In the genomic region with DNA sequence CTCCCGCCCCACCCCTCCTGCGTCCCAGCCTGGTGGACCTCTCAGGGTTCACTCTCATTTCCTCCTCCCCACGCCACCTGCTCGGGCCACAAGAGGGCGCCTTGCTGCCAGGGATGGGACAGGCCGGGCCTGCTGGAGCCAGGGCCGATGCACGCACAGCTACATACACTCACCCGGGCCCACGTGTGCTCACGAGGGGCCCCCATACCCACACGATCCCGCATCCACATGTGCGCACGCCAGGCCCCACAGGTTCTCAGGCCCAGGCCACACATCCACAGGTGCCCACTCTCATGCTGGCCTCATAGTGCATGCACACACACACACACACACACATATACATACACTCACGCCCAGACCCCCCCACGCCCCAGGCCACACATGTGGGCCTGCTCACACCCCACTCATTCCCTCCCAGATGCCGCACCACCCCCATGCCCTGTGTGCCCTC, we compare ENCODE assay signal across 8 cellular contexts.
DNase-seq lines count a peak whose midpoint lies in the region; ATAC-seq and TF ChIP-seq lines count a peak whose summit lies in the region.

No MANE protein-coding gene starts in this region.

- H3K9me3 ChIP-seq in PC-3 (ENCODE audit: low read length) (no peaks in the 10 kb centered on the region), esophagus squamous epithelium (no peaks in the 10 kb centered on the region)

- peak; percentile 67 for ATAC-seq in GM19468 (IDR thresholded peaks at IDR 0.05; ENCODE audit: extremely low read depth, unreplicated experiment)
- peak; percentile 61 for ATAC-seq in HG03575 (IDR thresholded peaks at IDR 0.05; ENCODE audit: extremely low read depth, insufficient number of reproducible peaks, low FRiP score, unreplicated experiment)
- ATAC-seq in PC-3, result peak; percentile 98

- WGBS in esophagus squamous epithelium, 2 donors, result 0% methylated on average over 2 of the region's 18 CpGs

- H3F3A ChIP-seq in PC-3 (ENCODE audit: low read length, unreplicated experiment), result no peaks in the 10 kb centered on the region

- H3K4me1 ChIP-seq in PC-3 (ENCODE audit: insufficient read depth, low read length) (no peaks in the 10 kb centered on the region), esophagus squamous epithelium (peaks cover 4 to 14% (median 6%) of the 10 kb centered on the region in 3 donors)

- no peak overlapping the region for H3K4me2 ChIP-seq in PC-3 (ENCODE audit: low read length)

- H3K27me3 Mint-ChIP-seq in activated T-cell treated with anti-CD3 and anti-CD28 coated beads, Interleukin-2, amount 50 U/mL, for 24 hours, result no peaks in the 10 kb centered on the region
- H3K27me3 Mint-ChIP-seq in nephron progenitor cell (ENCODE audit: low read depth, poor library complexity), result peaks cover 3% of the 10 kb centered on the region

- peaks cover 6% of the 10 kb centered on the region for H3K4me1 Mint-ChIP-seq in activated T-cell treated with anti-CD3 and anti-CD28 coated beads, Interleukin-2, amount 50 U/mL, for 24 hours (ENCODE audit: low read depth)
- H3K4me1 Mint-ChIP-seq in nephron progenitor cell, result peaks cover 17% of the 10 kb centered on the region

- H3K27ac Mint-ChIP-seq in activated T-cell treated with anti-CD3 and anti-CD28 coated beads, Interleukin-2, amount 50 U/mL, for 24 hours, result peak overlapping the region; percentile 16
- no peak overlapping the region for H3K27ac Mint-ChIP-seq in nephron progenitor cell

- H3K36me3 ChIP-seq in PC-3 (ENCODE audit: low read depth, low read length), result no peaks in the 10 kb centered on the region
- H3K36me3 ChIP-seq in esophagus squamous epithelium, result no peaks in the 10 kb centered on the region

- intact Hi-C loops in PC-3 (cut with micrococcal nuclease) (loop anchor here (1.0 kb wide), 1 partner anchor 211 kb away; no protein-coding TSS in a partner anchor), esophagus squamous epithelium (cut with DNase I) (loop anchor here (5.0 to 10.0 kb wide), 2 partner anchors 217 to 295 kb away; no protein-coding TSS in a partner anchor)

- no peak overlapping the region for H3K4me3 Mint-ChIP-seq in activated T-cell treated with anti-CD3 and anti-CD28 coated beads, Interleukin-2, amount 50 U/mL, for 24 hours
- H3K4me3 Mint-ChIP-seq in nephron progenitor cell, result no peak overlapping the region

- H3K27me3 ChIP-seq in PC-3 (ENCODE audit: low read length) (no peaks in the 10 kb centered on the region), esophagus squamous epithelium (no peaks in the 10 kb centered on the region)

- H3K9me2 ChIP-seq in PC-3 (replicated peaks; ENCODE audit: low read length), result no peaks in the 10 kb centered on the region

- H3K9me3 Mint-ChIP-seq in activated T-cell treated with anti-CD3 and anti-CD28 coated beads, Interleukin-2, amount 50 U/mL, for 24 hours, result no peaks in the 10 kb centered on the region
- H3K9me3 Mint-ChIP-seq in nephron progenitor cell, result no peaks in the 10 kb centered on the region

- no peak for TF ChIP-seq POLR2A in esophagus squamous epithelium (IDR thresholded peaks at IDR 0.05)

- TF ChIP-seq CTCF in PC-3 (conservative IDR thresholded peaks at IDR 0.05; ENCODE audit: low read depth, low read length) (peak; percentile 80), esophagus squamous epithelium (IDR thresholded peaks at IDR 0.05) (peak; percentile 84 to 93 (median 89)), nephron progenitor cell (IDR thresholded peaks at IDR 0.05) (peak; percentile 92)

- no peaks in the 10 kb centered on the region for H3K36me3 Mint-ChIP-seq in activated T-cell treated with anti-CD3 and anti-CD28 coated beads, Interleukin-2, amount 50 U/mL, for 24 hours (ENCODE audit: low read depth)
- H3K36me3 Mint-ChIP-seq in nephron progenitor cell (ENCODE audit: low read depth), result no peaks in the 10 kb centered on the region

- DNase-seq in D341Med (ENCODE audit: low spot score) (peak; percentile 89), PC-3 (peak; percentile 80), esophagus squamous epithelium (lab: John Stamatoyannopoulos, UW) (peak; percentile 37), nephron progenitor cell (peak; percentile 91)
- DNase-seq in activated T-cell treated with anti-CD3 and anti-CD28 coated beads, Interleukin-2, amount 50 U/mL, for 24 hours, result peak; percentile 92
- DNase-seq in stimulated activated naive CD4-positive, alpha-beta T cell treated with Interleukin-2 at 50 U/mL for 16 hours (lab: John Stamatoyannopoulos, UW), result peak; percentile 79

- H3K9ac ChIP-seq in PC-3 (ENCODE audit: low read length), result peak overlapping the region; percentile 22; the same call in 1 of the 2 replicates

- no peak overlapping the region for H3K27ac ChIP-seq in PC-3 (ENCODE audit: low read length)
- H3K27ac ChIP-seq in esophagus squamous epithelium, result no peak overlapping the region

- CTCF ChIA-PET in PC-3 (lab: Charles Lee), result interaction anchor here (1.0 to 2.4 kb wide), 2 partner anchors 211 to 215 kb away, joined by 4 to 16 read pairs; no protein-coding TSS in a partner anchor

- no peaks in the 10 kb centered on the region for H3K79me2 ChIP-seq in PC-3 (ENCODE audit: low read length)

- no TSS peak for BruUV-seq in PC-3 (replicated peaks; lab: Mats Ljungman, UMichigan)

- no peaks in the 10 kb centered on the region for H4K20me1 ChIP-seq in PC-3 (ENCODE audit: low read length)

- H2AFZ ChIP-seq in PC-3 (ENCODE audit: low read length), result peak overlapping the region; percentile 81

- no peak overlapping the region for H3K4me3 ChIP-seq in PC-3 (ENCODE audit: low read length)
- H3K4me3 ChIP-seq in esophagus squamous epithelium, result no peak overlapping the region

- POLR2A ChIA-PET in PC-3 (lab: Charles Lee; ENCODE audit: unreplicated experiment), result no interaction called here

Comparison
In these comparisons a context has a peak if more than half of its experiments do, and no peak if none do; other contexts are left out.
1. DNase-seq: peak in every context shown above with its lines; median percentile 92 in activated T-cell treated with anti-CD3 and anti-CD28 coated beads, Interleukin-2, amount 50 U/mL, for 24 hours; 91 in nephron progenitor cell; 89 in D341Med; 80 in PC-3; 79 in stimulated activated naive CD4-positive, alpha-beta T cell treated with Interleukin-2 at 50 U/mL for 16 hours; 37 in esophagus squamous epithelium.